ENCODE assay signal across 20 cellular contexts in genomic region chr16:1122031-1122765, GRCh38. TPM values are rescaled to one million over a fixed set of nuclear protein-coding genes. Genes with fewer than 3 reads are reported as not detected.
DNase-seq lines count a peak whose midpoint lies in the region; TF ChIP-seq lines count a peak whose summit lies in the region.
"Had no signal": no experiment of that assay in that cellular context is flagged by ENCODE, and none has a peak within 500 bp of the region (broad histone marks: within the 10 kb centered on the region; RNA-seq: fewer than 3 reads in every experiment).

No MANE protein-coding gene starts in this region.

- no peak overlapping the region for H3K27ac ChIP-seq in HEK293 (ENCODE audit: extremely low read depth, low read depth, low read length)

- peak overlapping the region; percentile 28 for H3K27ac Mint-ChIP-seq in glutamatergic neuron (ENCODE audit: unreplicated experiment)
- H3K27ac Mint-ChIP-seq in mesothelial cell of epicardium, result no peak overlapping the region
- H3K27ac Mint-ChIP-seq: CD4-positive, alpha-beta memory T cell had no signal

- H3K27me3 Mint-ChIP-seq in glutamatergic neuron (ENCODE audit: unreplicated experiment) (peaks cover 1% of the 10 kb centered on the region), mesothelial cell of epicardium (ENCODE audit: low read depth) (no peaks in the 10 kb centered on the region)
- H3K27me3 Mint-ChIP-seq: CD4-positive, alpha-beta memory T cell had no signal

- TF ChIP-seq CTCF in HEK293 (tag by site-specific recombination; IDR thresholded peaks at IDR 0.05) (no peak), glutamatergic neuron (IDR thresholded peaks at IDR 0.05; ENCODE audit: partially characterized antibody, unreplicated experiment) (no peak), mesothelial cell of epicardium (IDR thresholded peaks at IDR 0.05; ENCODE audit: unreplicated experiment) (no peak)

- H3K4me3 ChIP-seq in HEK293 (ENCODE audit: low read depth, low read length) (no peak overlapping the region), NT2/D1 (ENCODE audit: insufficient read length, low read depth) (no peak overlapping the region)

- H3K9me3 Mint-ChIP-seq in glutamatergic neuron (ENCODE audit: unreplicated experiment) (no peaks in the 10 kb centered on the region), mesothelial cell of epicardium (no peaks in the 10 kb centered on the region)
- H3K9me3 Mint-ChIP-seq: CD4-positive, alpha-beta memory T cell had no signal

- POLR2A ChIA-PET in HEK293 (lab: Yijun Ruan, JAX), result no interaction called here

- no peaks in the 10 kb centered on the region for H3K4me1 ChIP-seq in HEK293 (ENCODE audit: control insufficient read depth, insufficient read depth, low read length)
- H3K4me1 ChIP-seq in NT2/D1 (ENCODE audit: insufficient read depth, insufficient read length), result peaks cover 21% of the 10 kb centered on the region

- CTCF ChIA-PET in HEK293 (lab: Yijun Ruan, JAX), result interaction anchor here (0.7 kb wide), 1 partner anchor 74 kb away, joined by 4 read pairs; no protein-coding TSS in a partner anchor

- no peaks in the 10 kb centered on the region for H3K36me3 ChIP-seq in HEK293 (ENCODE audit: control insufficient read depth in 2 of 2, insufficient read depth in 1 of 2, low read length in 2 of 2)
- no peaks in the 10 kb centered on the region for H3K36me3 ChIP-seq in NT2/D1 (ENCODE audit: insufficient read depth, insufficient read length, low read length)

- H3K4me1 Mint-ChIP-seq in glutamatergic neuron (ENCODE audit: low read depth, unreplicated experiment), result no peaks in the 10 kb centered on the region
- no peaks in the 10 kb centered on the region for H3K4me1 Mint-ChIP-seq in mesothelial cell of epicardium
- H3K4me1 Mint-ChIP-seq: CD4-positive, alpha-beta memory T cell had no signal

- H3K36me3 Mint-ChIP-seq in glutamatergic neuron (ENCODE audit: unreplicated experiment) (no peaks in the 10 kb centered on the region), mesothelial cell of epicardium (no peaks in the 10 kb centered on the region)
- H3K36me3 Mint-ChIP-seq: CD4-positive, alpha-beta memory T cell had no signal

- H3K9me3 ChIP-seq in HEK293 (ENCODE audit: control insufficient read depth, insufficient read depth, low read depth, low read length) (no peaks in the 10 kb centered on the region), NT2/D1 (ENCODE audit: insufficient read depth, low read length) (no peaks in the 10 kb centered on the region)

- H3K9ac ChIP-seq in NT2/D1 (ENCODE audit: insufficient read length, low read depth), result peak overlapping the region; percentile 24

- peaks cover 72% of the 10 kb centered on the region for H3K27me3 ChIP-seq in NT2/D1 (ENCODE audit: insufficient read depth, insufficient read length)

- H3K4me3 Mint-ChIP-seq in glutamatergic neuron (ENCODE audit: unreplicated experiment) (no peak overlapping the region), mesothelial cell of epicardium (no peak overlapping the region)
- H3K4me3 Mint-ChIP-seq: CD4-positive, alpha-beta memory T cell had no signal

- DNase-seq in NT2/D1 (ENCODE audit: low read depth, low spot score) (no peak), glutamatergic neuron (no peak), mesothelial cell of epicardium (ENCODE audit: low spot score in 2 of 2, unreplicated experiment in 2 of 2) (no peak), MV-4-11 (lab: John Stamatoyannopoulos, UW) (no peak)
- DNase-seq in activated CD8-positive, alpha-beta memory T cell treated with anti-CD3 and anti-CD28 coated beads, Interleukin-2, amount 50 U/mL, for 4 hours, result no peak
- DNase-seq: C1 segment of cervical spinal cord; Calu3; CD4-positive, alpha-beta memory T cell; COR-L47; DMS53; DMS79 treated with DMSO at 0.1 percent for 48 hours; GF-D8; GOT3; H7; HCEC 1CT had no signal

TF ChIP-seq in HEK293, 187 proteins besides CTCF, POLR2A, EP300 and RAD21:
- peak; percentile 76; the same call in 1 of the 2 replicates for TF ChIP-seq ZNF16 (tag by site-specific recombination; IDR thresholded peaks at IDR 0.05; ENCODE audit: low read depth)
- no peak for TF ChIP-seq IKZF3 (tag by site-specific recombination; IDR thresholded peaks at IDR 0.05)
- TF ChIP-seq ZNF132 (tag by site-specific recombination; IDR thresholded peaks at IDR 0.05; ENCODE audit: borderline replicate concordance), result no peak

RNA-seq across cellular contexts. Expression of gene C1QTNF8, which starts 26.2 kb away (rescaled TPM):
- total RNA-seq in glutamatergic neuron (ENCODE audit: unreplicated experiment), result not detected
- 0.20 TPM in 1 of 3 replicates, not detected in the others for total RNA-seq in mesothelial cell of epicardium
- total RNA-seq: A673; Calu3; CD4-positive, alpha-beta memory T cell; Daoy; H7 had no signal

RNA-seq across cellular contexts. Expression of gene CACNA1H, which starts 30.7 kb away (rescaled TPM):
- 161 TPM for total RNA-seq in glutamatergic neuron (ENCODE audit: unreplicated experiment)
- 40.8 to 49.1 TPM (median 41.8 TPM) in 3 replicates for total RNA-seq in mesothelial cell of epicardium
- total RNA-seq: Calu3 had no signal

RNA-seq across cellular contexts. Expression of gene SSTR5, which starts 49.7 kb away (rescaled TPM):
- total RNA-seq in glutamatergic neuron (ENCODE audit: unreplicated experiment) (1.3 TPM), mesothelial cell of epicardium (not detected in 3 replicates)
- total RNA-seq: A172; A673; Calu3; CD4-positive, alpha-beta memory T cell; Daoy; G401 had no signal
